ENCODE assay signal across 26 cellular contexts in genomic region chr7:4111166-4111565, GRCh38.
DNase-seq lines count a peak whose midpoint lies in the region; ATAC-seq, FAIRE-seq and TF ChIP-seq lines count a peak whose summit lies in the region.
"Had no signal": no experiment of that assay in that cellular context is flagged by ENCODE, and none has a peak within 500 bp of the region (broad histone marks: within the 10 kb centered on the region; RNA-seq: fewer than 3 reads in every experiment).

No MANE protein-coding gene starts in this region.

- H3K4me3 ChIP-seq in endothelial cell of umbilical vein (replicated peaks in 1 of 3; ENCODE audit: insufficient read depth in 1 of 3, low read depth in 1 of 3, low read length in 3 of 3) (no peak overlapping the region), osteoblast (ENCODE audit: insufficient read depth, low read length) (no peak overlapping the region), spleen (no peak overlapping the region), ovary (no peak overlapping the region)
- H3K4me3 ChIP-seq: BLaER1, GM12878 had no signal

- TF ChIP-seq POLR2A in endothelial cell of umbilical vein (IDR thresholded peaks at IDR 0.05; ENCODE audit: low read depth, low read length) (no peak), spleen (IDR thresholded peaks at IDR 0.05) (no peak), ovary (IDR thresholded peaks at IDR 0.05) (no peak)

- no peaks in the 10 kb centered on the region for H3K36me3 ChIP-seq in endothelial cell of umbilical vein (ENCODE audit: control insufficient read depth in 2 of 2, extremely low read depth in 1 of 2, insufficient read depth in 2 of 2, low read length in 2 of 2)
- no peaks in the 10 kb centered on the region for H3K36me3 ChIP-seq in osteoblast (ENCODE audit: insufficient read depth, low read length)
- H3K36me3 ChIP-seq in spleen = peaks cover 0 to 29% (median 3%) of the 10 kb centered on the region in 6 donors
- H3K36me3 ChIP-seq in ovary = no peaks in the 10 kb centered on the region
- H3K36me3 ChIP-seq: BE2C, BLaER1 had no signal

- H3K9me1 ChIP-seq in endothelial cell of umbilical vein (replicated peaks; ENCODE audit: control insufficient read depth, extremely low read depth, insufficient read depth, low read length) = no peaks in the 10 kb centered on the region

- dilution Hi-C loops in endothelial cell of umbilical vein (cut with MboI; ENCODE audit: extremely low pct_ligation_motif_present, low sequenced_read_pairs) = no loop called here

- CTCF ChIA-PET in endothelial cell of umbilical vein (lab: Charles Lee) = interaction anchor here (2.3 kb wide), 1 partner anchor 8 kb away, joined by 15 read pairs; no protein-coding TSS in a partner anchor

- no peak overlapping the region for H3K4me2 ChIP-seq in endothelial cell of umbilical vein (ENCODE audit: insufficient read depth, low read length)
- no peak overlapping the region for H3K4me2 ChIP-seq in osteoblast (ENCODE audit: insufficient read depth, low read length)
- H3K4me2 ChIP-seq: BLaER1 had no signal

- TF ChIP-seq CTCF in endothelial cell of umbilical vein (IDR thresholded peaks at IDR 0.05; ENCODE audit: extremely low read depth in 1 of 2, insufficient read depth in 1 of 2, low read depth in 1 of 2, low read length in 2 of 2) (no peak), osteoblast (IDR thresholded peaks at IDR 0.05; ENCODE audit: extremely low read depth, low read depth, low read length) (no peak), spleen (IDR thresholded peaks at IDR 0.05 in 8 of 11, conservative IDR thresholded peaks at IDR 0.05 in 3 of 11) (no peak), ovary (IDR thresholded peaks at IDR 0.05) (no peak)

- no peaks in the 10 kb centered on the region for H3K27me3 ChIP-seq in endothelial cell of umbilical vein (ENCODE audit: control insufficient read depth in 2 of 2, insufficient read depth in 2 of 2, low read length in 2 of 2)
- H3K27me3 ChIP-seq in osteoblast (ENCODE audit: insufficient read depth, low read length) = no peaks in the 10 kb centered on the region
- H3K27me3 ChIP-seq in spleen (replicated peaks in 1 of 7) = no peaks in the 10 kb centered on the region
- no peaks in the 10 kb centered on the region for H3K27me3 ChIP-seq in ovary
- H3K27me3 ChIP-seq: BE2C, BLaER1 had no signal

- no peaks in the 10 kb centered on the region for H3K9me3 ChIP-seq in endothelial cell of umbilical vein (replicated peaks; ENCODE audit: control insufficient read depth, insufficient read depth, low read length)
- H3K9me3 ChIP-seq in osteoblast (ENCODE audit: low read depth, low read length) = no peaks in the 10 kb centered on the region
- no peaks in the 10 kb centered on the region for H3K9me3 ChIP-seq in spleen
- H3K9me3 ChIP-seq in ovary = no peaks in the 10 kb centered on the region

- ATAC-seq in GM18511 (IDR thresholded peaks at IDR 0.05; ENCODE audit: unreplicated experiment) = no peak
- ATAC-seq: GM12878 had no signal

- 61 to 77% (median 69%) methylated on average over 5 of the region's 5 CpGs for WGBS in spleen, 5 donors
- WGBS in ovary, 3 donors = 68 to 79% (median 73%) methylated on average over 5 of the region's 5 CpGs

- H3K79me2 ChIP-seq in endothelial cell of umbilical vein (ENCODE audit: control insufficient read depth, insufficient read depth, low read length) = no peaks in the 10 kb centered on the region
- no peaks in the 10 kb centered on the region for H3K79me2 ChIP-seq in osteoblast (ENCODE audit: insufficient read depth, low read length)

- no peak overlapping the region for H3K27ac ChIP-seq in endothelial cell of umbilical vein (ENCODE audit: insufficient read depth, low read depth, low read length)
- H3K27ac ChIP-seq in osteoblast (ENCODE audit: low read depth, low read length) = no peak overlapping the region
- H3K27ac ChIP-seq in spleen = peak overlapping the region in 5 of 8 donors; percentile 6 to 62 (median 52)
- H3K27ac ChIP-seq in ovary = no peak overlapping the region
- H3K27ac ChIP-seq: BLaER1 had no signal

- H2AFZ ChIP-seq in endothelial cell of umbilical vein (ENCODE audit: low read depth, low read length) (no peak overlapping the region), osteoblast (ENCODE audit: low read length) (no peak overlapping the region)

- DNase-seq in endothelial cell of umbilical vein (ENCODE audit: low read depth, low spot score) (peak; percentile 63), osteoblast (ENCODE audit: insufficient read length, low spot score, missing footprints) (peak; percentile 34), spleen (no peak), NCI-H82 (lab: John Stamatoyannopoulos, UW) (no peak), ovary (no peak)
- DNase-seq: 8988T; ACHN; BE2C; C1 segment of cervical spinal cord; CD4-positive, alpha-beta memory T cell; CD4-positive, CD25-positive, alpha-beta regulatory T cell; CD8-positive, alpha-beta memory T cell; COR-L47; DMS153; DMS53; DMS79; DND-41; EL; GDM1 had no signal

- H3K4me1 ChIP-seq in endothelial cell of umbilical vein (ENCODE audit: control insufficient read depth, extremely low read depth, insufficient read depth, low read length) (no peaks in the 10 kb centered on the region), osteoblast (ENCODE audit: insufficient read depth, low read length) (no peaks in the 10 kb centered on the region), spleen (no peaks in the 10 kb centered on the region), ovary (ENCODE audit: insufficient read depth) (no peaks in the 10 kb centered on the region)
- H3K4me1 ChIP-seq: BE2C had no signal

- H4K20me1 ChIP-seq in endothelial cell of umbilical vein (replicated peaks; ENCODE audit: control insufficient read depth, extremely low read depth, insufficient read depth, low read length) = no peaks in the 10 kb centered on the region
- no peaks in the 10 kb centered on the region for H4K20me1 ChIP-seq in osteoblast (ENCODE audit: insufficient read depth, low read length)
- H4K20me1 ChIP-seq: BLaER1 had no signal

- intact Hi-C loops in endothelial cell of umbilical vein (cut with micrococcal nuclease) (no loop called here), spleen (cut with DNase I; ENCODE audit: low total_unique reads) (no loop called here), ovary (cut with DNase I) (no loop called here)

- POLR2A ChIA-PET in endothelial cell of umbilical vein (lab: Charles Lee) = no interaction called here

- FAIRE-seq in endothelial cell of umbilical vein (lab: Jason Lieb, UNC) = no peak
- FAIRE-seq: A204.1, GM12878, GM12892, GM18507, GM19239 had no signal

- H3K9ac ChIP-seq in endothelial cell of umbilical vein (replicated peaks; ENCODE audit: extremely low read depth, insufficient read depth, low read length) = no peak overlapping the region
- H3K9ac ChIP-seq: BLaER1 had no signal

- TF ChIP-seq EP300 in ovary (IDR thresholded peaks at IDR 0.05) = no peak

- BruUV-seq in endothelial cell of umbilical vein (replicated peaks; lab: Mats Ljungman, UMichigan) = no TSS peak

TF ChIP-seq in endothelial cell of umbilical vein, 7 proteins besides CTCF, POLR2A, EP300 and RAD21:
- TF ChIP-seq JUN (IDR thresholded peaks at IDR 0.05; ENCODE audit: borderline replicate concordance, insufficient read depth, insufficient read length, low read depth) = no peak
- no peak for TF ChIP-seq MYC (IDR thresholded peaks at IDR 0.05; ENCODE audit: low read depth, low read length)
- TF ChIP-seq POLR2AphosphoS5 (IDR thresholded peaks at IDR 0.05; ENCODE audit: insufficient read depth, low read depth, low read length) = no peak
- TF ChIP-seq GATA2 (IDR thresholded peaks at IDR 0.05; ENCODE audit: insufficient read depth, insufficient read length, low read depth, low read length) = peak; percentile 69

Comparison
In these comparisons a context has a peak if more than half of its experiments do, and no peak if none do; other contexts are left out.
1. DNase-seq: peak in endothelial cell of umbilical vein (single experiment) and osteoblast (single experiment); none in spleen (single experiment), NCI-H82 (single experiment) and ovary (0 of 5).
2. H3K27ac ChIP-seq: peak in spleen (5 of 8); none in endothelial cell of umbilical vein (single experiment), osteoblast (single experiment) and ovary (0 of 2).